16 cellular contexts compared by ENCODE assay signal in the genomic region with DNA sequence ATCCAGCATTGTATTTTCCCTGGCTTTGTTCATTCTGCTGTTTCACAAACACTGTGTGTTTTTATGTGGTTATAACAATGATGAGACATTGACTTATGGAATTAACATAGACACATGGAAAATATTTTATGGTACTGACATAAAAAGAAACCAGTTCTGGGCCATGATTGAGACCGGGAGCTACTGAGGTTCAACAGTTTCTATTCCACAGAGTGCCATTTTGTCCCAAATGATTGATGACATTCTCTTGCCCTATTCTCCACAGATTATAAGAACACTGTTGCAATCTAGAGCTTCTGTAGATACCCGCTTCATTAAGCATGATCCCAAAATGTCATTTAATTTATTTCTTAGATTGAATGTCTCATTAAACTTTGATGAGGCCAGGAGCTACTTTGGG.
DNase-seq lines count a peak whose midpoint lies in the region; ATAC-seq and TF ChIP-seq lines count a peak whose summit lies in the region.
"Had no signal": no experiment of that assay in that cellular context is flagged by ENCODE, and none has a peak within 500 bp of the region (broad histone marks: within the 10 kb centered on the region; RNA-seq: fewer than 3 reads in every experiment).

No MANE protein-coding gene starts in this region.

- WGBS in psoas muscle, 3 donors = 87 to 93% (median 89%) methylated on average over 2 of the region's 2 CpGs

- H3K36me3 Mint-ChIP-seq in activated CD4-positive, alpha-beta memory T cell treated with anti-CD3 and anti-CD28 coated beads for 36 hours = no peaks in the 10 kb centered on the region
- H3K36me3 Mint-ChIP-seq in activated CD4-positive, alpha-beta memory T cell treated with anti-CD3 and anti-CD28 coated beads, Interleukin-2, amount 10 ng/mL, durations not matched to agents 7 days and 5 days (ENCODE audit: low read depth) = no peaks in the 10 kb centered on the region
- no peaks in the 10 kb centered on the region for H3K36me3 Mint-ChIP-seq in activated T-helper 17 cell treated with anti-CD3 and anti-CD28 coated beads, Interleukin-2, amount 50 U/mL, for 72 hours (ENCODE audit: low read depth)
- H3K36me3 Mint-ChIP-seq: CD4-positive, alpha-beta memory T cell had no signal

- POLR2A ChIA-PET in activated CD4-positive, alpha-beta memory T cell treated with anti-CD3 and anti-CD28 coated beads for 36 hours (lab: Charles Lee) = no interaction called here
- POLR2A ChIA-PET in activated CD4-positive, alpha-beta memory T cell treated with anti-CD3 and anti-CD28 coated beads, Interleukin-2, amount 10 ng/mL, durations not matched to agents 7 days and 5 days (lab: Charles Lee) = no interaction called here

- H3K27ac ChIP-seq in psoas muscle = no peak overlapping the region

- no peak overlapping the region for H3K4me3 ChIP-seq in psoas muscle
- H3K4me3 ChIP-seq: HAP-1 had no signal

- peak; percentile 79 for ATAC-seq in activated T-helper 17 cell treated with anti-CD3 and anti-CD28 coated beads, Interleukin-2, amount 50 U/mL, for 72 hours (replicated peaks)
- ATAC-seq in psoas muscle = no peak

- H3K9me3 ChIP-seq in psoas muscle = peaks cover 4% of the 10 kb centered on the region
- H3K9me3 ChIP-seq: HAP-1 had no signal

- no peaks in the 10 kb centered on the region for H3K27me3 Mint-ChIP-seq in activated CD4-positive, alpha-beta memory T cell treated with anti-CD3 and anti-CD28 coated beads for 36 hours
- no peaks in the 10 kb centered on the region for H3K27me3 Mint-ChIP-seq in activated CD4-positive, alpha-beta memory T cell treated with anti-CD3 and anti-CD28 coated beads, Interleukin-2, amount 10 ng/mL, durations not matched to agents 7 days and 5 days
- H3K27me3 Mint-ChIP-seq in activated T-helper 17 cell treated with anti-CD3 and anti-CD28 coated beads, Interleukin-2, amount 50 U/mL, for 72 hours = no peaks in the 10 kb centered on the region
- H3K27me3 Mint-ChIP-seq: CD4-positive, alpha-beta memory T cell had no signal

- no peak for TF ChIP-seq CTCF in psoas muscle (IDR thresholded peaks at IDR 0.05)

- no peaks in the 10 kb centered on the region for H3K27me3 ChIP-seq in psoas muscle (ENCODE audit: insufficient read depth in 3 of 3, low read length in 2 of 3)

- H3K9me3 Mint-ChIP-seq in activated CD4-positive, alpha-beta memory T cell treated with anti-CD3 and anti-CD28 coated beads for 36 hours = no peaks in the 10 kb centered on the region
- H3K9me3 Mint-ChIP-seq in activated CD4-positive, alpha-beta memory T cell treated with anti-CD3 and anti-CD28 coated beads, Interleukin-2, amount 10 ng/mL, durations not matched to agents 7 days and 5 days = no peaks in the 10 kb centered on the region
- H3K9me3 Mint-ChIP-seq in activated T-helper 17 cell treated with anti-CD3 and anti-CD28 coated beads, Interleukin-2, amount 50 U/mL, for 72 hours = no peaks in the 10 kb centered on the region
- H3K9me3 Mint-ChIP-seq: CD4-positive, alpha-beta memory T cell; HFFc6 had no signal

- intact Hi-C loops in activated CD4-positive, alpha-beta memory T cell treated with anti-CD3 and anti-CD28 coated beads for 36 hours (cut with micrococcal nuclease) = loop anchor here (2.0 kb wide), 2 partner anchors 172 to 188 kb away; no protein-coding TSS in a partner anchor
- intact Hi-C loops in psoas muscle (cut with DNase I) = no loop called here

- CTCF ChIA-PET in activated CD4-positive, alpha-beta memory T cell treated with anti-CD3 and anti-CD28 coated beads for 36 hours (lab: Charles Lee) = interaction anchor here (0.6 kb wide), 1 partner anchor 110 kb away, joined by 3 read pairs; no protein-coding TSS in a partner anchor
- CTCF ChIA-PET in activated CD4-positive, alpha-beta memory T cell treated with anti-CD3 and anti-CD28 coated beads, Interleukin-2, amount 10 ng/mL, durations not matched to agents 7 days and 5 days (lab: Charles Lee) = no interaction called here

- peaks cover 10% of the 10 kb centered on the region for H3K4me1 Mint-ChIP-seq in activated CD4-positive, alpha-beta memory T cell treated with anti-CD3 and anti-CD28 coated beads for 36 hours (ENCODE audit: low read depth)
- no peaks in the 10 kb centered on the region for H3K4me1 Mint-ChIP-seq in activated CD4-positive, alpha-beta memory T cell treated with anti-CD3 and anti-CD28 coated beads, Interleukin-2, amount 10 ng/mL, durations not matched to agents 7 days and 5 days
- no peaks in the 10 kb centered on the region for H3K4me1 Mint-ChIP-seq in activated T-helper 17 cell treated with anti-CD3 and anti-CD28 coated beads, Interleukin-2, amount 50 U/mL, for 72 hours

- DNase-seq in activated CD4-positive, alpha-beta memory T cell treated with anti-CD3 and anti-CD28 coated beads for 36 hours = no peak
- no peak for DNase-seq in activated CD4-positive, alpha-beta memory T cell treated with anti-CD3 and anti-CD28 coated beads, Interleukin-2, amount 10 ng/mL, durations not matched to agents 7 days and 5 days
- DNase-seq in left kidney (ENCODE audit: low read depth, low spot score) = peak; percentile 0
- DNase-seq in psoas muscle = no peak
- DNase-seq in NCI-H2107 treated with DMSO at 0.1 percent for 48 hours (lab: John Stamatoyannopoulos, UW; ENCODE audit: unreplicated experiment) = no peak
- DNase-seq: C1 segment of cervical spinal cord; Calu3; CD4-positive, alpha-beta memory T cell; COR-L47; DMS53; DMS79 treated with DMSO at 0.1 percent for 48 hours; GF-D8; GOT3; HFFc6 had no signal

- H3K36me3 ChIP-seq in psoas muscle (ENCODE audit: insufficient read depth in 1 of 2, low read depth in 1 of 2) = no peaks in the 10 kb centered on the region
- H3K36me3 ChIP-seq: HAP-1 had no signal

- H3K4me1 ChIP-seq in psoas muscle = no peaks in the 10 kb centered on the region

- H3K27ac Mint-ChIP-seq in activated CD4-positive, alpha-beta memory T cell treated with anti-CD3 and anti-CD28 coated beads for 36 hours = peak overlapping the region; percentile 28
- no peak overlapping the region for H3K27ac Mint-ChIP-seq in activated CD4-positive, alpha-beta memory T cell treated with anti-CD3 and anti-CD28 coated beads, Interleukin-2, amount 10 ng/mL, durations not matched to agents 7 days and 5 days
- H3K27ac Mint-ChIP-seq in activated T-helper 17 cell treated with anti-CD3 and anti-CD28 coated beads, Interleukin-2, amount 50 U/mL, for 72 hours = peak overlapping the region; percentile 61
- H3K27ac Mint-ChIP-seq: CD4-positive, alpha-beta memory T cell; HFFc6 had no signal

- no peak overlapping the region for H3K4me3 Mint-ChIP-seq in activated CD4-positive, alpha-beta memory T cell treated with anti-CD3 and anti-CD28 coated beads for 36 hours
- H3K4me3 Mint-ChIP-seq in activated CD4-positive, alpha-beta memory T cell treated with anti-CD3 and anti-CD28 coated beads, Interleukin-2, amount 10 ng/mL, durations not matched to agents 7 days and 5 days = no peak overlapping the region
- H3K4me3 Mint-ChIP-seq in activated T-helper 17 cell treated with anti-CD3 and anti-CD28 coated beads, Interleukin-2, amount 50 U/mL, for 72 hours = peak overlapping the region; percentile 40
- H3K4me3 Mint-ChIP-seq: CD4-positive, alpha-beta memory T cell; HFFc6 had no signal
